Comparison of ENCODE assay signal across 8 cellular contexts in genomic region chr1:25905680-25906643, GRCh38. TPM values are rescaled to one million over a fixed set of nuclear protein-coding genes. Genes with fewer than 3 reads are reported as not detected.
DNase-seq lines count a peak whose midpoint lies in the region; ATAC-seq, FAIRE-seq and TF ChIP-seq lines count a peak whose summit lies in the region.

Gene STMN1 (minus strand): TSS chr1:25906419. CDS start chr1:25904676, 1,743 bp downstream.

- H3K27ac ChIP-seq in angular gyrus (ENCODE audit: low read depth, low read length) = peak within 1 kb of the TSS; percentile 84
- peak within 1 kb of the TSS; percentile 73 to 90 for H3K27ac ChIP-seq in uterus

- TF ChIP-seq CTCF in uterus (IDR thresholded peaks at IDR 0.05) = peak in 1 of 4 experiments; percentile 18

- peak within 1 kb of the TSS; percentile 58 to 97 for H3K4me3 ChIP-seq in uterus

- no peaks in the 10 kb centered on the region for H3K36me3 ChIP-seq in uterus

- H3K4me1 ChIP-seq in uterus = peaks cover 0 to 10% of the 10 kb centered on the region in 2 donors

- DNase-seq in GM12892 (ENCODE audit: insufficient read length) = peak; percentile 94
- peak; percentile 97 for DNase-seq in NCI-H146 (lab: John Stamatoyannopoulos, UW)
- peak; percentile 65 to 96 (median 85) for DNase-seq in T-helper 2 cell
- DNase-seq in left ventricle myocardium superior = peak; percentile 95
- peak; percentile 91 for DNase-seq in putamen (ENCODE audit: low spot score)
- peak; percentile 93 to 95 for DNase-seq in uterus

- no peaks in the 10 kb centered on the region for H3K9me3 ChIP-seq in uterus

- peak; percentile 91 for FAIRE-seq in GM12892 (lab: Jason Lieb, UNC)

- H3K27me3 ChIP-seq in uterus = no peaks in the 10 kb centered on the region

- ATAC-seq in HG02763 (IDR thresholded peaks at IDR 0.05; ENCODE audit: unreplicated experiment) (peak; percentile 52), left ventricle myocardium superior (peak; percentile 96)

- TF ChIP-seq POLR2A in GM12892 (IDR thresholded peaks at IDR 0.05; ENCODE audit: low read depth, low read length) (peak; percentile 94), uterus (IDR thresholded peaks at IDR 0.05) (peak; percentile 94 to 97)

- intact Hi-C loops in left ventricle myocardium superior (cut with micrococcal nuclease) = no loop called here
- intact Hi-C loops in uterus (cut with DNase I; ENCODE audit: low total_unique reads) = no loop called here

RNA-seq across cellular contexts. Expression of gene STMN1, which starts in this region (rescaled TPM):
- 335 TPM for polyA plus RNA-seq in GM12892 (2012; ENCODE audit: missing spikeins)
- total RNA-seq in left ventricle myocardium superior = 21.4 TPM
- total RNA-seq in uterus = 100 to 1,000 TPM in 1 of 4 donors, 10 to 100 TPM in 3; 34.6 to 100 (median 78.2) TPM

Comparison
In these comparisons a context has a peak if more than half of its experiments do, and no peak if none do; other contexts are left out.
1. Peak in every context shown above with its lines: DNase-seq, ATAC-seq, H3K4me3 ChIP-seq and H3K27ac ChIP-seq.